ENCODE assay signal across 9 cellular contexts in the genomic region with DNA sequence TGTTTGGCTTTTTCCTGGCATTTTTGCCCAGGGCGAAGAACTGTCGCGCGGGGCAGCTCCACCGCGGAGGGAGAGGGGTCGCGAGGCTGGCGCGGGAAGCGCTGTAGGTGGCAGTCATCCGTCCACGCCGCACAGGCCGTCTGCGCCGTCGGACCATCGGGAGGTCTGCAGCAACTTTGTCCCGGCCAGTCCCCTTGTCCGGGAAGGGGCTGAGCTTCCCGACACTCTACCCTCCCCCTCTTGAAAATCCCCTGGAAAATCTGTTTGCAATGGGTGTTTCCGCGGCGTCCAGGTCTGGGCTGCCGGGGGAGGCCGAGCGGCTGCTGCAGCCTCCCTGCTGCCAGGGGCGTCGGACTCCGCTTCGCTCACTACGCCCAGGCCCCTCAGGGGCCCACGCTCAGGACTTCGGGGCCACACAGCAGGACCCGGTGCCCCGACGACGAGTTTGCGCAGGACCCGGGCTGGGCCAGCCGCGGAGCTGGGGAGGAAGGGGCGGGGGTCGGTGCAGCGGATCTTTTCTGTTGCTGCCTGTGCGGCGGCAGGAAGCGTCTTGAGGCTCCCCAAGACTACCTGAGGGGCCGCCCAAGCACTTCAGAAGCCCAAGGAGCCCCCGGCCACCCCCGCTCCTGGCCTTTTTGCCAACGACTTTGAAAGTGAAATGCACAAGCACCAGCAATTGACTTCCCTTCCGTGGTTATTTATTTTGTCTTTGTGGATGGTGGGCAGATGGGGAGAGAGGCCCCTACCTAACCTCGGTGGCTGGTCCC. TPM values are rescaled to one million over a fixed set of nuclear protein-coding genes. Genes with fewer than 3 reads are reported as not detected.
DNase-seq lines count a peak whose midpoint lies in the region; TF ChIP-seq lines count a peak whose summit lies in the region.
"Had no signal": no experiment of that assay in that cellular context is flagged by ENCODE, and none has a peak within 500 bp of the region (broad histone marks: within the 10 kb centered on the region; RNA-seq: fewer than 3 reads in every experiment).

No MANE protein-coding gene starts in this region.

- no peak overlapping the region for H3K56ac ChIP-seq in H9 (ENCODE audit: insufficient read length, low read depth, low read length)

- DNase-seq in COLO668 (lab: John Stamatoyannopoulos, UW; ENCODE audit: unreplicated experiment) (peak; percentile 5), H9 (peak; percentile 77), nephron progenitor cell (peak; percentile 39), NCI-H1930 (lab: John Stamatoyannopoulos, UW) (no peak), GM10248 (ENCODE audit: extremely low spot score) (no peak)
- DNase-seq in activated naive CD8-positive, alpha-beta T cell treated with anti-CD3 and anti-CD28 coated beads for 36 hours = peak; percentile 19
- DNase-seq in effector CD8-positive, alpha-beta T cell (lab: John Stamatoyannopoulos, UW) = no peak

- no peak overlapping the region for H4K8ac ChIP-seq in H9 (replicated peaks; ENCODE audit: insufficient read length, low read depth, low read length)

- H2BK20ac ChIP-seq in H9 (ENCODE audit: low read depth, low read length, poor library complexity, severe bottlenecking) = no peak overlapping the region

- H3K18ac ChIP-seq in H9 (ENCODE audit: insufficient read length, low read depth, low read length) = no peak overlapping the region

- H3K79me1 ChIP-seq in H9 (ENCODE audit: insufficient read depth, low read depth, low read length, poor library complexity, severe bottlenecking) = no peaks in the 10 kb centered on the region

- no peak overlapping the region for H2BK120ac ChIP-seq in H9 (ENCODE audit: low read depth, low read length, poor library complexity, severe bottlenecking)

- no peak overlapping the region for H3K4me2 ChIP-seq in H9 (ENCODE audit: insufficient read depth, insufficient read length, low read length)

- TF ChIP-seq CTCF in H9 (conservative IDR thresholded peaks at IDR 0.05) = no peak
- no peak for TF ChIP-seq CTCF in nephron progenitor cell (IDR thresholded peaks at IDR 0.05)
- TF ChIP-seq CTCF in GM10248 (IDR thresholded peaks at IDR 0.05; ENCODE audit: control extremely low read depth, extremely low read depth, low read depth, missing control alignments) = no peak

- peaks cover 90% of the 10 kb centered on the region for H3K27me3 Mint-ChIP-seq in H9 (ENCODE audit: low read depth)
- H3K27me3 Mint-ChIP-seq in activated naive CD8-positive, alpha-beta T cell treated with anti-CD3 and anti-CD28 coated beads for 36 hours = peaks cover 54% of the 10 kb centered on the region
- H3K27me3 Mint-ChIP-seq in nephron progenitor cell (ENCODE audit: low read depth, poor library complexity) = peaks cover 82% of the 10 kb centered on the region

- H3K4me1 Mint-ChIP-seq in H9 (peaks cover 25 to 35% of the 10 kb centered on the region in 2 experiments), nephron progenitor cell (peaks cover 37% of the 10 kb centered on the region)
- peaks cover 25% of the 10 kb centered on the region for H3K4me1 Mint-ChIP-seq in activated naive CD8-positive, alpha-beta T cell treated with anti-CD3 and anti-CD28 coated beads for 36 hours

- H2AFZ ChIP-seq in H9 (ENCODE audit: low read length) = no peak overlapping the region

- H3K4ac ChIP-seq in H9 (ENCODE audit: low read depth, low read length) = no peak overlapping the region

- no peaks in the 10 kb centered on the region for H4K20me1 ChIP-seq in H9 (ENCODE audit: control insufficient read depth, insufficient read depth, insufficient read length)

- no peak overlapping the region for H2BK15ac ChIP-seq in H9 (ENCODE audit: low read depth, low read length)

- H3K27ac Mint-ChIP-seq in H9 = no peak overlapping the region; a peak in 1 of 7 replicates
- H3K27ac Mint-ChIP-seq in activated naive CD8-positive, alpha-beta T cell treated with anti-CD3 and anti-CD28 coated beads for 36 hours = no peak overlapping the region
- H3K27ac Mint-ChIP-seq in nephron progenitor cell = no peak overlapping the region

- H2BK12ac ChIP-seq in H9 (ENCODE audit: insufficient read length, low read depth, low read length) = no peak overlapping the region

- H3K79me2 ChIP-seq in H9 (ENCODE audit: insufficient read depth, low read length) = no peaks in the 10 kb centered on the region

- no peak overlapping the region for H3K27ac ChIP-seq in H9 (ENCODE audit: insufficient read length, low read depth, low read length)
- H3K27ac ChIP-seq: colonic mucosa, SJSA1 had no signal

- no peaks in the 10 kb centered on the region for H3K4me1 ChIP-seq in H9 (ENCODE audit: insufficient read depth, low read length)

- no peak overlapping the region for H4K5ac ChIP-seq in H9 (ENCODE audit: insufficient read length, low read depth, low read length)

- WGBS in H9 (ENCODE audit: extremely low coverage, insufficient read length, low lambda C conversion rate) = no CpG with 5 or more reads among the region's 55 CpGs

- H4K91ac ChIP-seq in H9 (ENCODE audit: insufficient read length, low read depth, low read length) = no peak overlapping the region

- CTCF ChIA-PET in GM10248 (lab: Yijun Ruan, JAX) = interaction anchor here (1.0 to 4.9 kb wide), 15 partner anchors 13 to 130 kb away, joined by 3 to 28 read pairs (median 4); no protein-coding TSS in a partner anchor

- H3K9me3 Mint-ChIP-seq in H9 (peaks cover 2 to 5% of the 10 kb centered on the region in 2 experiments; a peak in 1 of 5 replicates), nephron progenitor cell (no peaks in the 10 kb centered on the region)
- no peaks in the 10 kb centered on the region for H3K9me3 Mint-ChIP-seq in activated naive CD8-positive, alpha-beta T cell treated with anti-CD3 and anti-CD28 coated beads for 36 hours

- no peak overlapping the region for H3T11ph ChIP-seq in H9 (ENCODE audit: low read length)

- H3K27me3 ChIP-seq in H9 (ENCODE audit: insufficient read depth, low read length) = peaks cover 63% of the 10 kb centered on the region

- H3K9me3 ChIP-seq in H9 (ENCODE audit: control insufficient read depth, low read depth, low read length) = no peaks in the 10 kb centered on the region
- H3K9me3 ChIP-seq: colonic mucosa had no signal

- H3K36me3 Mint-ChIP-seq in H9 (ENCODE audit: insufficient read depth in 1 of 3, low read depth in 3 of 3) (no peaks in the 10 kb centered on the region; a peak in 1 of 7 replicates), nephron progenitor cell (ENCODE audit: low read depth) (no peaks in the 10 kb centered on the region)
- no peaks in the 10 kb centered on the region for H3K36me3 Mint-ChIP-seq in activated naive CD8-positive, alpha-beta T cell treated with anti-CD3 and anti-CD28 coated beads for 36 hours

- no peak overlapping the region for H3K14ac ChIP-seq in H9 (ENCODE audit: insufficient read depth, low read length)

- no peak overlapping the region for H3K23ac ChIP-seq in H9 (ENCODE audit: insufficient read length, low read depth, low read length)

- H3K9ac ChIP-seq in H9 (ENCODE audit: extremely low read depth, insufficient read length, low read length) = no peak overlapping the region

- no peak overlapping the region for H2BK5ac ChIP-seq in H9 (ENCODE audit: insufficient read length, low read length)

- H3K4me3 Mint-ChIP-seq in H9 = peak overlapping the region in 1 of 2 experiments; percentile 72; a peak in 3 of 5 replicates
- peak overlapping the region; percentile 29 for H3K4me3 Mint-ChIP-seq in activated naive CD8-positive, alpha-beta T cell treated with anti-CD3 and anti-CD28 coated beads for 36 hours
- peak overlapping the region; percentile 52 for H3K4me3 Mint-ChIP-seq in nephron progenitor cell

- H2AK5ac ChIP-seq in H9 (ENCODE audit: insufficient read length, low read length) = no peak overlapping the region

- H3K23me2 ChIP-seq in H9 (ENCODE audit: insufficient read length, low read depth, low read length, poor library complexity, severe bottlenecking) = peaks cover 39% of the 10 kb centered on the region

- POLR2A ChIA-PET in GM10248 (lab: Yijun Ruan, JAX) = interaction anchor here (0.8 kb wide), 1 partner anchor 16 kb away, joined by 3 read pairs; no protein-coding TSS in a partner anchor

RNA-seq across cellular contexts. Expression of a gene that starts 2.3 kb away (rescaled TPM):
- 5.1 and 6.2 TPM in 2 replicates for total RNA-seq in H9 (2021)
- total RNA-seq in activated naive CD8-positive, alpha-beta T cell treated with anti-CD3 and anti-CD28 coated beads for 36 hours = 10 to 100 TPM; 18.2 to 18.6 TPM

RNA-seq across cellular contexts. Expression of a gene that starts 44.7 kb away (rescaled TPM):
- total RNA-seq in H9 (2021) = 1.2 and 2.9 TPM in 2 replicates
- total RNA-seq in activated naive CD8-positive, alpha-beta T cell treated with anti-CD3 and anti-CD28 coated beads for 36 hours = 1 to 10 TPM; 3.5 to 4.1 TPM

Comparison
In these comparisons a context has a peak if more than half of its experiments do, and no peak if none do; other contexts are left out.
1. DNase-seq: peak in COLO668 (single experiment), H9 (single experiment), activated naive CD8-positive, alpha-beta T cell treated with anti-CD3 and anti-CD28 coated beads for 36 hours (single experiment) and nephron progenitor cell (single experiment); none in NCI-H1930 (0 of 2), effector CD8-positive, alpha-beta T cell (single experiment) and GM10248 (single experiment).